ENCODE assay signal across 1 cellular context in the genomic region with DNA sequence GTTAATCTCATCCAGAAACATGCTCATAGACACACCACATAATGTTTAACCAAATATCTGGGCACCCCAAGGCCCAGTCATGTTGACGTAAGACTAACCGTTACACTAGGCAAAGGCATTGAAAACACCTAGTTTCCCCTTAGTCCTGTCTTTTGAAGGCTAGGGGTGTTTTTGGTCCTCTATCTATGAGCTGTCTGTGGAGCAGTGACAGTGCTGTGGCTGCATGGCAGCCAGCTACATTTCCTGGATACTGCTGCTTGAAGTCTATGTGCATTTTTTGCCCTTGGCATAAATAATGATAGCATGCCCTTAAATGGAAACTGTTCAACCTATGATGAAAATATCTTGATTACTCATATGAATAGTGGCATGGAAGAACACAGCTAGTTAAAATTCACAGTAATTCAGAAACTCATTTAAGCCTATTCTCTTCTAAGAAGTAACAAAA.
A peak's percentile ranks its signal among the peaks of the same experiment; 100 is the strongest.
TF ChIP-seq lines count a peak whose summit lies in the region.

No MANE protein-coding gene starts in this region.

TF ChIP-seq in GM12878, 131 proteins besides CTCF, POLR2A, EP300 and RAD21:
- TF ChIP-seq JUNB (IDR thresholded peaks at IDR 0.05), result peak; percentile 86
- peak; percentile 88 for TF ChIP-seq MTA2 (IDR thresholded peaks at IDR 0.05; ENCODE audit: low read depth)
- TF ChIP-seq ZZZ3 (IDR thresholded peaks at IDR 0.05; ENCODE audit: control insufficient read depth, insufficient read length, low read depth), result no peak
- peak; percentile 52 for TF ChIP-seq BCL11A (IDR thresholded peaks at IDR 0.05; ENCODE audit: low read depth, low read length)
- TF ChIP-seq MXI1 (IDR thresholded peaks at IDR 0.05; ENCODE audit: low read depth, low read length), result no peak
- 0 out of 2 replicates have a peak, but pooled peaks have one; percentile 43 for TF ChIP-seq MEF2A (IDR thresholded peaks at IDR 0.05; ENCODE audit: insufficient read depth, low read depth, low read length)
- peak; percentile 6 to 80; a peak in 1 of 4 replicates for TF ChIP-seq SRF (IDR thresholded peaks at IDR 0.05; ENCODE audit: low read depth in 2 of 2, low read length in 2 of 2)
- no peak for TF ChIP-seq ZBED1 (IDR thresholded peaks at IDR 0.05; ENCODE audit: borderline replicate concordance)
- TF ChIP-seq, protein P1, sequence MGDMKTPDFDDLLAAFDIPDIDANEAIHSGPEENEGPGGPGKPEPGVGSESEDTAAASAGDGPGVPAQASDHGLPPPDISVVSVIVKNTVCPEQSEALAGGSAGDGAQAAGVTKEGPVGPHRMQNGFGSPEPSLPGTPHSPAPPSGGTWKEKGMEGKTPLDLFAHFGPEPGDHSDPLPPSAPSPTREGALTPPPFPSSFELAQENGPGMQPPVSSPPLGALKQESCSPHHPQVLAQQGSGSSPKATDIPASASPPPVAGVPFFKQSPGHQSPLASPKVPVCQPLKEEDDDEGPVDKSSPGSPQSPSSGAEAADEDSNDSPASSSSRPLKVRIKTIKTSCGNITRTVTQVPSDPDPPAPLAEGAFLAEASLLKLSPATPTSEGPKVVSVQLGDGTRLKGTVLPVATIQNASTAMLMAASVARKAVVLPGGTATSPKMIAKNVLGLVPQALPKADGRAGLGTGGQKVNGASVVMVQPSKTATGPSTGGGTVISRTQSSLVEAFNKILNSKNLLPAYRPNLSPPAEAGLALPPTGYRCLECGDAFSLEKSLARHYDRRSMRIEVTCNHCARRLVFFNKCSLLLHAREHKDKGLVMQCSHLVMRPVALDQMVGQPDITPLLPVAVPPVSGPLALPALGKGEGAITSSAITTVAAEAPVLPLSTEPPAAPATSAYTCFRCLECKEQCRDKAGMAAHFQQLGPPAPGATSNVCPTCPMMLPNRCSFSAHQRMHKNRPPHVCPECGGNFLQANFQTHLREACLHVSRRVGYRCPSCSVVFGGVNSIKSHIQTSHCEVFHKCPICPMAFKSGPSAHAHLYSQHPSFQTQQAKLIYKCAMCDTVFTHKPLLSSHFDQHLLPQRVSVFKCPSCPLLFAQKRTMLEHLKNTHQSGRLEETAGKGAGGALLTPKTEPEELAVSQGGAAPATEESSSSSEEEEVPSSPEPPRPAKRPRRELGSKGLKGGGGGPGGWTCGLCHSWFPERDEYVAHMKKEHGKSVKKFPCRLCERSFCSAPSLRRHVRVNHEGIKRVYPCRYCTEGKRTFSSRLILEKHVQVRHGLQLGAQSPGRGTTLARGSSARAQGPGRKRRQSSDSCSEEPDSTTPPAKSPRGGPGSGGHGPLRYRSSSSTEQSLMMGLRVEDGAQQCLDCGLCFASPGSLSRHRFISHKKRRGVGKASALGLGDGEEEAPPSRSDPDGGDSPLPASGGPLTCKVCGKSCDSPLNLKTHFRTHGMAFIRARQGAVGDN (IDR thresholded peaks at IDR 0.05), result no peak
- TF ChIP-seq BACH1 (IDR thresholded peaks at IDR 0.05; ENCODE audit: borderline replicate concordance), result no peak
- peak; percentile 39; the same call in 1 of the 2 replicates for TF ChIP-seq SREBF1 (IDR thresholded peaks at IDR 0.05; ENCODE audit: low read length)
- no peak for TF ChIP-seq CREB1 (IDR thresholded peaks at IDR 0.05; ENCODE audit: low read depth)
- TF ChIP-seq NFXL1 (IDR thresholded peaks at IDR 0.05; ENCODE audit: borderline replicate concordance), result no peak
